In genomic region chr5:31827862-31828261, GRCh38 we compare ENCODE assay signal across 29 cellular contexts.
A peak's percentile ranks its signal among the peaks of the same experiment; 100 is the strongest.
DNase-seq lines count a peak whose midpoint lies in the region; ATAC-seq, FAIRE-seq and TF ChIP-seq lines count a peak whose summit lies in the region.
"Had no signal": no experiment of that assay in that cellular context is flagged by ENCODE, and none has a peak within 500 bp of the region (broad histone marks: within the 10 kb centered on the region; RNA-seq: fewer than 3 reads in every experiment).

No MANE protein-coding gene starts in this region.

- POLR2A ChIA-PET in PC-3 (lab: Charles Lee; ENCODE audit: unreplicated experiment), result no interaction called here

- peak; percentile 78 for ATAC-seq in PC-3
- no peak for ATAC-seq in left ventricle myocardium superior
- ATAC-seq: gastroesophageal sphincter, HCT116, K562, left colon had no signal

- H3K27me3 ChIP-seq in PC-3 (ENCODE audit: low read length) (no peaks in the 10 kb centered on the region), keratinocyte (ENCODE audit: control insufficient read depth, extremely low read depth, insufficient read depth, low read length) (peaks cover 3% of the 10 kb centered on the region)
- H3K27me3 ChIP-seq: adrenal gland, gastroesophageal sphincter, transverse colon had no signal

- H4K20me1 ChIP-seq in PC-3 (ENCODE audit: low read length) (no peaks in the 10 kb centered on the region), keratinocyte (ENCODE audit: control insufficient read depth, extremely low read depth, insufficient read depth, low read length) (no peaks in the 10 kb centered on the region)

- H3K4me1 ChIP-seq in PC-3 (ENCODE audit: insufficient read depth, low read length), result peaks cover 24% of the 10 kb centered on the region
- no peaks in the 10 kb centered on the region for H3K4me1 ChIP-seq in keratinocyte (ENCODE audit: control insufficient read depth, extremely low read depth, insufficient read depth, low read length)
- H3K4me1 ChIP-seq: adrenal gland, transverse colon had no signal

- dilution Hi-C loops in keratinocyte (cut with MboI; ENCODE audit: extremely low pct_ligation_motif_present, low sequenced_read_pairs), result no loop called here

- H3K9ac ChIP-seq in PC-3 (ENCODE audit: low read length) (no peak overlapping the region), keratinocyte (ENCODE audit: control insufficient read depth, extremely low read depth, insufficient read depth, low read length) (no peak overlapping the region)

- H3K4me3 ChIP-seq in PC-3 (ENCODE audit: low read length) (no peak overlapping the region), choroid plexus epithelial cell (ENCODE audit: low read depth, low read length) (no peak overlapping the region), keratinocyte (ENCODE audit: control insufficient read depth in 2 of 3, extremely low read depth in 1 of 3, insufficient read depth in 2 of 3, low read depth in 1 of 3, low read length in 3 of 3) (no peak overlapping the region)
- H3K4me3 ChIP-seq: adrenal gland, gastroesophageal sphincter, K562, transverse colon had no signal

- CTCF ChIA-PET in PC-3 (lab: Charles Lee), result interaction anchor here (0.6 kb wide), 1 partner anchor 27 kb away, joined by 3 read pairs; no protein-coding TSS in a partner anchor

- H3K9me2 ChIP-seq in PC-3 (replicated peaks; ENCODE audit: low read length), result no peaks in the 10 kb centered on the region

- H2AFZ ChIP-seq in PC-3 (ENCODE audit: low read length), result no peak overlapping the region
- H2AFZ ChIP-seq in keratinocyte (ENCODE audit: control insufficient read depth, low read length), result no peak overlapping the region

- TF ChIP-seq CTCF in PC-3 (conservative IDR thresholded peaks at IDR 0.05; ENCODE audit: low read depth, low read length) (no peak), choroid plexus epithelial cell (conservative IDR thresholded peaks at IDR 0.05; ENCODE audit: low read depth, low read length) (no peak), keratinocyte (optimal IDR thresholded peaks at IDR 0.05 in 1 of 3, IDR thresholded peaks at IDR 0.05 in 1 of 3, conservative IDR thresholded peaks at IDR 0.05 in 1 of 3; ENCODE audit: extremely low read depth in 1 of 3, insufficient read depth in 2 of 3, low read length in 3 of 3) (no peak)

- peak overlapping the region; percentile 53 for H3K27ac ChIP-seq in PC-3 (ENCODE audit: low read length)
- no peak overlapping the region for H3K27ac ChIP-seq in keratinocyte (ENCODE audit: control insufficient read depth, insufficient read depth, low read length)
- H3K27ac ChIP-seq: adrenal gland, gastroesophageal sphincter, transverse colon had no signal

- intact Hi-C loops in PC-3 (cut with micrococcal nuclease), result loop anchor here (5.0 kb wide), 1 partner anchor 159 kb away; no protein-coding TSS in a partner anchor
- intact Hi-C loops in left ventricle myocardium superior (cut with micrococcal nuclease), result loop anchor here (5.0 kb wide), 1 partner anchor 249 kb away; no protein-coding TSS in a partner anchor

- H3K36me3 ChIP-seq in PC-3 (ENCODE audit: low read depth, low read length) (no peaks in the 10 kb centered on the region), keratinocyte (ENCODE audit: control insufficient read depth in 2 of 2, extremely low read depth in 1 of 2, insufficient read depth in 2 of 2, low read length in 2 of 2) (no peaks in the 10 kb centered on the region)
- H3K36me3 ChIP-seq: adrenal gland, gastroesophageal sphincter, transverse colon had no signal

- H3F3A ChIP-seq in PC-3 (ENCODE audit: low read length, unreplicated experiment), result no peaks in the 10 kb centered on the region

- H3K9me3 ChIP-seq in PC-3 (ENCODE audit: low read length), result no peaks in the 10 kb centered on the region
- H3K9me3 ChIP-seq in keratinocyte (ENCODE audit: control insufficient read depth, low read depth, low read length), result no peaks in the 10 kb centered on the region
- H3K9me3 ChIP-seq: adrenal gland had no signal

- no peaks in the 10 kb centered on the region for H3K9me1 ChIP-seq in keratinocyte (ENCODE audit: control insufficient read depth, extremely low read depth, insufficient read depth, low read length)

- H3K4me2 ChIP-seq in PC-3 (ENCODE audit: low read length) (peak overlapping the region; percentile 61), keratinocyte (ENCODE audit: control insufficient read depth, extremely low read depth, insufficient read depth, low read depth, low read length) (no peak overlapping the region)

- BruUV-seq in PC-3 (replicated peaks; lab: Mats Ljungman, UMichigan), result no TSS peak

- H3K79me2 ChIP-seq in PC-3 (ENCODE audit: low read length) (no peaks in the 10 kb centered on the region), keratinocyte (ENCODE audit: control insufficient read depth, insufficient read depth, low read length) (no peaks in the 10 kb centered on the region)

- peak; percentile 9 for FAIRE-seq in keratinocyte (lab: Jason Lieb, UNC)
- FAIRE-seq: colon, K562 had no signal

- DNase-seq in HCEC 1CT (peak; percentile 61), PC-3 (peak; percentile 95), choroid plexus epithelial cell (ENCODE audit: low read depth) (peak; percentile 52), keratinocyte (ENCODE audit: low read depth, low spot score) (no peak), left ventricle myocardium superior (no peak), NCI-H524 (lab: John Stamatoyannopoulos, UW) (no peak), germinal center (ENCODE audit: low spot score) (no peak)
- DNase-seq: activated CD4-positive, alpha-beta memory T cell treated with anti-CD3 and anti-CD28 coated beads, Interleukin-2, amount 10 ng/mL, durations not matched to agents 7 days and 5 days; activated CD8-positive, alpha-beta memory T cell treated with anti-CD3 and anti-CD28 coated beads, Interleukin-2, amount 50 U/mL, for 4 hours; activated naive CD4-positive, alpha-beta T cell treated with anti-CD3 and anti-CD28 coated beads for 36 hours; adrenal gland; C1 segment of cervical spinal cord; DMS53; effector CD8-positive, alpha-beta T cell; GDM1; hypothalamus; left colon; NCI-H1417; NCI-H2081; NCI-H2227 treated with DMSO at 0.1 percent for 48 hours; NCI-H69; nephron progenitor cell; stimulated activated CD4-positive, alpha-beta T cell treated with anti-CD3 and anti-CD28 coated beads, Interleukin-4, amount 100 ng/mL, for 24 hours; SW 1271; transverse colon had no signal

Comparison
In these comparisons a context has a peak if more than half of its experiments do, and no peak if none do; other contexts are left out.
1. DNase-seq: peak in HCEC 1CT (single experiment), PC-3 (single experiment) and choroid plexus epithelial cell (single experiment); none in keratinocyte (single experiment), left ventricle myocardium superior (single experiment), NCI-H524 (0 of 2) and germinal center (single experiment).